ENCODE assay signal across 1 cellular context in the genomic region with DNA sequence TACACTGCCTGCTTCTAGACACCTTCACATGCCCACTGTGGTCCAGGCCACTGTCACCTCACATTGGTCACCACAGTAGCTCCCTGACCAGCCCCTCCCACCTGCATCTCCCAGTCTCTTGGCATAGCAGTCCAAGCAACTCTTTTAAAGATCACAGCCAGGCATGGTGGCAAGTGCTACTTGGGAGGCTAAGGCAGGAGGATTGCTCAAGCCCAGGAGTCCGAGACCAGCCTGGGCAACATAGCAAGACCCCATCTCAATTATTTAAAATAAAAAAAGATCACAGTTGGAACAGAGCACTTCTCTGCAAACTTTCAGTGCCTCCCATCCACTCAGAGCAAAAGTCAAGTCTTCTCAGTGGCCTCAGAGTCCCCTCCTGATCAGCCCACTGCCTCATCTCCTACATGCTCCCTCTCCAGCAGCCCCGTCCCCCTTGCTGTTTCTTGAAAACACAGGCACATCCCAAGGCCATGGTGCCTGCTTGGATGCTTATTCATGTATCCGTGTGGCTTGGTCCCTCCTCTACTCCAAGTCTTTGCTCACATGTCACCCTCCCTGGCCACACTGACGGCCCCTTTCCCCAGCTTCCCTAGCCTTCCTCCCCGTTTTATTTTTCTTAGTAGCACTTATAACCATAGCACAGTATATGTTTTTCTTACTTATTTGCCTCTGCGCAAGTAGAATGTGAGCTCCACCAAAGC.
TF ChIP-seq lines count a peak whose summit lies in the region.

No MANE protein-coding gene starts in this region.

TF ChIP-seq in WTC11, 78 proteins besides CTCF, POLR2A, EP300 and RAD21 (continued from another document):
- TF ChIP-seq, protein P1, sequence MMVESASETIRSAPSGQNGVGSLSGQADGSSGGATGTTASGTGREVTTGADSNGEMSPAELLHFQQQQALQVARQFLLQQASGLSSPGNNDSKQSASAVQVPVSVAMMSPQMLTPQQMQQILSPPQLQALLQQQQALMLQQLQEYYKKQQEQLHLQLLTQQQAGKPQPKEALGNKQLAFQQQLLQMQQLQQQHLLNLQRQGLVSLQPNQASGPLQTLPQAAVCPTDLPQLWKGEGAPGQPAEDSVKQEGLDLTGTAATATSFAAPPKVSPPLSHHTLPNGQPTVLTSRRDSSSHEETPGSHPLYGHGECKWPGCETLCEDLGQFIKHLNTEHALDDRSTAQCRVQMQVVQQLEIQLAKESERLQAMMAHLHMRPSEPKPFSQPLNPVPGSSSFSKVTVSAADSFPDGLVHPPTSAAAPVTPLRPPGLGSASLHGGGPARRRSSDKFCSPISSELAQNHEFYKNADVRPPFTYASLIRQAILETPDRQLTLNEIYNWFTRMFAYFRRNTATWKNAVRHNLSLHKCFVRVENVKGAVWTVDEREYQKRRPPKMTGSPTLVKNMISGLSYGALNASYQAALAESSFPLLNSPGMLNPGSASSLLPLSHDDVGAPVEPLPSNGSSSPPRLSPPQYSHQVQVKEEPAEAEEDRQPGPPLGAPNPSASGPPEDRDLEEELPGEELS (CRISPR knock-in tag; IDR thresholded peaks at IDR 0.05), result no peak
- TF ChIP-seq, protein P2, sequence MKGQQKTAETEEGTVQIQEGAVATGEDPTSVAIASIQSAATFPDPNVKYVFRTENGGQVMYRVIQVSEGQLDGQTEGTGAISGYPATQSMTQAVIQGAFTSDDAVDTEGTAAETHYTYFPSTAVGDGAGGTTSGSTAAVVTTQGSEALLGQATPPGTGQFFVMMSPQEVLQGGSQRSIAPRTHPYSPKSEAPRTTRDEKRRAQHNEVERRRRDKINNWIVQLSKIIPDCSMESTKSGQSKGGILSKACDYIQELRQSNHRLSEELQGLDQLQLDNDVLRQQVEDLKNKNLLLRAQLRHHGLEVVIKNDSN (CRISPR knock-in tag; IDR thresholded peaks at IDR 0.05), result no peak
- no peak for TF ChIP-seq ZNF396 (CRISPR knock-in tag; IDR thresholded peaks at IDR 0.05; ENCODE audit: borderline replicate concordance)
- TF ChIP-seq ZNF121 (CRISPR knock-in tag; IDR thresholded peaks at IDR 0.05), result peak; percentile 68; the same call in 1 of the 2 replicates
- no peak for TF ChIP-seq GRHL2 (CRISPR knock-in tag; IDR thresholded peaks at IDR 0.05; ENCODE audit: insufficient replicate concordance, severe bottlenecking)
- no peak for TF ChIP-seq ZBTB21 (CRISPR knock-in tag; IDR thresholded peaks at IDR 0.05; ENCODE audit: borderline replicate concordance)
- TF ChIP-seq PRRX2 (CRISPR knock-in tag; IDR thresholded peaks at IDR 0.05), result no peak
- TF ChIP-seq, protein P3, sequence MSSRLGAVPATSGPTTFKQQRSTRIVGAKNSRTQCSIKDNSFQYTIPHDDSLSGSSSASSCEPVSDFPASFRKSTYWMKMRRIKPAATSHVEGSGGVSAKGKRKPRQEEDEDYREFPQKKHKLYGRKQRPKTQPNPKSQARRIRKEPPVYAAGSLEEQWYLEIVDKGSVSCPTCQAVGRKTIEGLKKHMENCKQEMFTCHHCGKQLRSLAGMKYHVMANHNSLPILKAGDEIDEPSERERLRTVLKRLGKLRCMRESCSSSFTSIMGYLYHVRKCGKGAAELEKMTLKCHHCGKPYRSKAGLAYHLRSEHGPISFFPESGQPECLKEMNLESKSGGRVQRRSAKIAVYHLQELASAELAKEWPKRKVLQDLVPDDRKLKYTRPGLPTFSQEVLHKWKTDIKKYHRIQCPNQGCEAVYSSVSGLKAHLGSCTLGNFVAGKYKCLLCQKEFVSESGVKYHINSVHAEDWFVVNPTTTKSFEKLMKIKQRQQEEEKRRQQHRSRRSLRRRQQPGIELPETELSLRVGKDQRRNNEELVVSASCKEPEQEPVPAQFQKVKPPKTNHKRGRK (CRISPR knock-in tag; IDR thresholded peaks at IDR 0.05; ENCODE audit: borderline replicate concordance), result no peak
